15 cellular contexts compared by ENCODE assay signal in the genomic region with DNA sequence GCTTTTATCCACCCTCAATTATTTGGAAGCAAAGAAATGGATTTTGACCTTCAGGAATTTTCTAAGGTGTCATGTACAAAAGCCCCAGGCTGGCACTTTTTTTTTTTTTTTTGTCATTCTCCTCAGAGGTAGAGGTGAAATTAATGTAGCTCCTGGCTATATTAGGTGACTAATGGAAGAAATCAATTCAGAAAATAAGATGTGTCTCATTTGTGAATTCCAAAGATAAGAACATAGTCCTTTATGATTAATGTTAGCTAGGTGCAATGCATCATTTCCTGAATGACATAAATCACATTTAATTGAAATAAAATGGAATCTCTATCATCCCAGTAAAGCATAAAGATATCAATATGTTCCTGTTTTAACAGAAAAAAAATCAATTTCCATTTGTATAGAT.
DNase-seq lines count a peak whose midpoint lies in the region; ATAC-seq and TF ChIP-seq lines count a peak whose summit lies in the region.
"Had no signal": no experiment of that assay in that cellular context is flagged by ENCODE, and none has a peak within 500 bp of the region (broad histone marks: within the 10 kb centered on the region; RNA-seq: fewer than 3 reads in every experiment).

No MANE protein-coding gene starts in this region.

- TF ChIP-seq CTCF in Calu3 (IDR thresholded peaks at IDR 0.05; ENCODE audit: unreplicated experiment) (no peak), RWPE1 (conservative IDR thresholded peaks at IDR 0.05; ENCODE audit: low read depth) (no peak), foreskin keratinocyte (conservative IDR thresholded peaks at IDR 0.05) (no peak)

- peak overlapping the region; percentile 14 for H3K4me3 Mint-ChIP-seq in Calu3 (ENCODE audit: low read depth, unreplicated experiment)
- no peak overlapping the region for H3K4me3 Mint-ChIP-seq in stimulated activated naive B cell treated with anti-CD40 and anti-IgM and Interleukin-4, amounts not matched to agents 10 μg/mL and 1 μg/mL and 100 μg/mL, for 72 hours
- H3K4me3 Mint-ChIP-seq: CD8-positive, alpha-beta memory T cell; GM23338 had no signal

- peaks cover 14% of the 10 kb centered on the region for H3K4me1 ChIP-seq in foreskin keratinocyte
- H3K4me1 ChIP-seq: BLaER1, Caco-2 had no signal

- intact Hi-C loops in Calu3 (cut with micrococcal nuclease; ENCODE audit: unreplicated experiment) = loop anchor here (2.0 kb wide), 1 partner anchor 125 kb away; no protein-coding TSS in a partner anchor
- intact Hi-C loops in cardiac septum (cut with DNase I) = no loop called here

- DNase-seq in Calu3 (no peak), NCI-H226 (peak; percentile 8), RWPE1 (ENCODE audit: low spot score) (peak; percentile 36), foreskin keratinocyte (peak; percentile 56 to 62), cardiac septum (ENCODE audit: low spot score) (no peak)
- DNase-seq in stimulated activated naive B cell treated with anti-CD40 and anti-IgM and Interleukin-4, amounts not matched to agents 10 μg/mL and 1 μg/mL and 100 μg/mL, for 72 hours = no peak
- DNase-seq: 8988T; AML-193; Caco-2; CD8-positive, alpha-beta memory T cell; DMS53; H7 had no signal

- H3K27me3 ChIP-seq in foreskin keratinocyte = no peaks in the 10 kb centered on the region
- H3K27me3 ChIP-seq: BLaER1 had no signal

- peak overlapping the region; percentile 63 for H3K27ac Mint-ChIP-seq in Calu3 (ENCODE audit: unreplicated experiment)
- no peak overlapping the region for H3K27ac Mint-ChIP-seq in stimulated activated naive B cell treated with anti-CD40 and anti-IgM and Interleukin-4, amounts not matched to agents 10 μg/mL and 1 μg/mL and 100 μg/mL, for 72 hours
- H3K27ac Mint-ChIP-seq: CD8-positive, alpha-beta memory T cell; GM23338 had no signal

- ATAC-seq in foreskin keratinocyte = peak; percentile 64
- ATAC-seq in stimulated activated naive B cell treated with anti-CD40 and anti-IgM and Interleukin-4, amounts not matched to agents 10 μg/mL and 1 μg/mL and 100 μg/mL, for 72 hours (replicated peaks) = no peak
- no peak for ATAC-seq in HG03442 (IDR thresholded peaks at IDR 0.05; ENCODE audit: unreplicated experiment)
- ATAC-seq: GM23338 had no signal

- CTCF ChIA-PET in Calu3 (lab: Charles Lee) = interaction anchor here (0.6 kb wide), 3 partner anchors 14 to 437 kb away, joined by 3 to 4 read pairs (median 3); no protein-coding TSS in a partner anchor
- CTCF ChIA-PET in RWPE1 (lab: Yijun Ruan, JAX) = no interaction called here

- no peaks in the 10 kb centered on the region for H3K27me3 Mint-ChIP-seq in Calu3 (ENCODE audit: unreplicated experiment)
- H3K27me3 Mint-ChIP-seq in stimulated activated naive B cell treated with anti-CD40 and anti-IgM and Interleukin-4, amounts not matched to agents 10 μg/mL and 1 μg/mL and 100 μg/mL, for 72 hours = no peaks in the 10 kb centered on the region
- H3K27me3 Mint-ChIP-seq: CD8-positive, alpha-beta memory T cell had no signal

- H3K27ac ChIP-seq in RWPE1 (no peak overlapping the region), foreskin keratinocyte (peak overlapping the region; percentile 91)
- H3K27ac ChIP-seq: BLaER1 had no signal

- peaks cover 3% of the 10 kb centered on the region for H3K9me3 Mint-ChIP-seq in Calu3 (ENCODE audit: low read depth, unreplicated experiment)
- no peaks in the 10 kb centered on the region for H3K9me3 Mint-ChIP-seq in stimulated activated naive B cell treated with anti-CD40 and anti-IgM and Interleukin-4, amounts not matched to agents 10 μg/mL and 1 μg/mL and 100 μg/mL, for 72 hours

- peaks cover 35% of the 10 kb centered on the region for H3K4me1 Mint-ChIP-seq in Calu3 (ENCODE audit: low read depth, unreplicated experiment)
- no peaks in the 10 kb centered on the region for H3K4me1 Mint-ChIP-seq in stimulated activated naive B cell treated with anti-CD40 and anti-IgM and Interleukin-4, amounts not matched to agents 10 μg/mL and 1 μg/mL and 100 μg/mL, for 72 hours
- H3K4me1 Mint-ChIP-seq: CD8-positive, alpha-beta memory T cell; GM23338 had no signal

- POLR2A ChIA-PET in RWPE1 (lab: Yijun Ruan, JAX; ENCODE audit: low non-redundant PET) = no interaction called here

- no TSS peak for BruUV-seq in Calu3 (replicated peaks; lab: Mats Ljungman, UMichigan)

- H3K36me3 Mint-ChIP-seq in Calu3 (ENCODE audit: insufficient read depth, unreplicated experiment) = no peaks in the 10 kb centered on the region
- H3K36me3 Mint-ChIP-seq in stimulated activated naive B cell treated with anti-CD40 and anti-IgM and Interleukin-4, amounts not matched to agents 10 μg/mL and 1 μg/mL and 100 μg/mL, for 72 hours = no peaks in the 10 kb centered on the region

Comparison
In these comparisons a context has a peak if more than half of its experiments do, and no peak if none do; other contexts are left out.
1. DNase-seq: peak in NCI-H226 (single experiment), RWPE1 (single experiment) and foreskin keratinocyte (2 of 2); none in Calu3 (single experiment), stimulated activated naive B cell treated with anti-CD40 and anti-IgM and Interleukin-4, amounts not matched to agents 10 μg/mL and 1 μg/mL and 100 μg/mL, for 72 hours (single experiment) and cardiac septum (single experiment).